19 cellular contexts compared by ENCODE assay signal in genomic region chr3:49714728-49715550, GRCh38. TPM values are rescaled to one million over a fixed set of nuclear protein-coding genes. Genes with fewer than 3 reads are reported as not detected.
"Had no signal": no experiment of that assay in that cellular context is flagged by ENCODE, and none has a peak within 500 bp of the region (broad histone marks: within the 10 kb centered on the region; RNA-seq: fewer than 3 reads in every experiment).

No MANE protein-coding gene starts in this region.

- FAIRE-seq: islet of Langerhans had no signal

- H3K4me3 ChIP-seq: body of pancreas, coronary artery, gastrocnemius medialis, heart right ventricle, testis had no signal

- ATAC-seq: activated CD4-positive, CD25-positive, alpha-beta regulatory T cell treated with anti-CD3 and anti-CD28 coated beads, Interleukin-2, amount 50 U/mL, for 24 hours; body of pancreas; gastrocnemius medialis; heart right ventricle; left ventricle myocardium superior; stimulated activated naive CD8-positive, alpha-beta T cell treated with anti-CD3 and anti-CD28 coated beads, Interleukin-15, amount 100 ng/mL, for 72 hours had no signal

- H3K27ac ChIP-seq: body of pancreas, coronary artery, heart right ventricle, neutrophil, testis had no signal

- DNase-seq: activated naive CD4-positive, alpha-beta T cell treated with anti-CD3 and anti-CD28 coated beads, Interleukin-2, amount 50 U/mL, for 16 hours; amniotic stem cell; central memory CD4-positive, alpha-beta T cell; effector memory CD4-positive, alpha-beta T cell; heart right ventricle; mesendoderm; stimulated activated CD4-positive, alpha-beta T cell treated with anti-CD3 and anti-CD28 coated beads, Interleukin-4, amount 100 ng/mL, for 1 hour; stimulated activated CD8-positive, alpha-beta memory T cell treated with anti-CD3 and anti-CD28 coated beads, Interleukin-4, amount 100 ng/mL, for 48 hours; stimulated activated naive CD8-positive, alpha-beta T cell treated with anti-CD3 and anti-CD28 coated beads, Interleukin-15, amount 100 ng/mL, for 72 hours; testis had no signal

- H3K27me3 ChIP-seq: body of pancreas, gastrocnemius medialis, heart right ventricle, testis had no signal

- H3K9me3 ChIP-seq: body of pancreas, gastrocnemius medialis, heart right ventricle, neutrophil, testis had no signal

RNA-seq across cellular contexts. Expression of gene AMIGO3, which starts 4.5 kb away (rescaled TPM):
- total RNA-seq: left ventricle myocardium superior, ureter had no signal
- polyA plus RNA-seq: fibroblast of lung had no signal
